Comparison of ENCODE assay signal across 8 cellular contexts in the genomic region with DNA sequence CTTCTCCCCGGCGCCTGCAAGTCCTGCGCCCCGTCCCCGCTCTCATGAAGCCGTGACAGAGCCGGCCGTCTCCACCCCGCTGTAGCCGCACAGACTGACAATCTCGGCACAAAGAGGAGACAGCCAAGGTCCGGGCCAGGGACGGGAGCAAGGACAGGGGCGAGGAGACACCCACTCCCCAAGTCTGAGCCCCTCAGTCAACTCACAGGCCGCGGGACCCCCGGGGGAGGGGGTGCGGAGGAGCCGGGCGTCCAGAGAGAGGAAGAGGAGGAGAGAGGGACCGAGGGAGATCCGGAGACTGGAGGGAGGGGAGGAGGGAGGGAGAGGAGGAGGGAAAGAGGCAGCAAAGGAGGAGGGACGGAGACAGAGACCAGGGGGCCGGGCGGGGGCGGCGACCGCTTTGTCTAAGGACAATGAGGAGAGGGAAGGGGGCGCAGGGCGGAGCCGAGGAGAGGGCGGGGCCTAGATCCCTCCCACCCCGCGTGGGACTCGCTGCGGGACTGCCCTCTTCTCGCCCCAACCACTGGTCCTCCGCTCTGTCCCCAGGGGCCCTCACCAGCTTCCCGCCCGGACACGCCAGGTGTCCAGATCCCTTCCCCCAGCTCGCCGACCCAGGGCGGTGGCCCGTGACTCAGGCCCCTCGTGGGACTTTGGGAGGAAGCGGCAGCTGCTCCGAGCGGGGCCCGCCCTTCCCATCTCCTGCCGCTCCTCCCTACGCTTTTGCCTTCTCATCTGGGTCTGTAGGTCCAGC. TPM values are rescaled to one million over a fixed set of nuclear protein-coding genes. Genes with fewer than 3 reads are reported as not detected.
DNase-seq lines count a peak whose midpoint lies in the region; ATAC-seq lines count a peak whose summit lies in the region.

No MANE protein-coding gene starts in this region.

- no peaks in the 10 kb centered on the region for H3K27me3 ChIP-seq in BLaER1 treated with 17β-estradiol and CSF1 and Interleukin-3, amounts not matched to agents 10 nM and 100 nM
- H3K27me3 ChIP-seq in mesendoderm (ENCODE audit: insufficient read depth, low read length, poor library complexity), result no peaks in the 10 kb centered on the region

- peaks cover 43% of the 10 kb centered on the region for H3K79me2 ChIP-seq in mesendoderm (ENCODE audit: control insufficient read depth, insufficient read depth, low read length)

- H3K27me3 Mint-ChIP-seq in effector memory CD8-positive, alpha-beta T cell, result no peaks in the 10 kb centered on the region

- H3K9ac ChIP-seq in BLaER1 treated with 17β-estradiol and CSF1 and Interleukin-3, amounts not matched to agents 10 nM and 100 nM, result peak overlapping the region; percentile 91 to 100 (median 99)
- H3K9ac ChIP-seq in mesendoderm (ENCODE audit: low read length), result peak overlapping the region; percentile 93

- H4K8ac ChIP-seq in mesendoderm (ENCODE audit: low read depth, low read length), result no peak overlapping the region

- H3K27ac Mint-ChIP-seq in effector memory CD8-positive, alpha-beta T cell, result peak overlapping the region; percentile 96 to 98

- H3K4me1 ChIP-seq in BLaER1 treated with 17β-estradiol and CSF1 and Interleukin-3, amounts not matched to agents 10 nM and 100 nM, result peaks cover 29 to 39% (median 35%) of the 10 kb centered on the region in 10 experiments
- H3K4me1 ChIP-seq in mesendoderm (ENCODE audit: control insufficient read depth, low read depth, low read length), result peaks cover 26% of the 10 kb centered on the region

- peak overlapping the region; percentile 100 for H3K56ac ChIP-seq in mesendoderm (ENCODE audit: low read length)

- DNase-seq in HPDE6-E6E7 (ENCODE audit: extremely low spot score), result peak; percentile 93
- peak; percentile 80 for DNase-seq in NCI-H82 treated with DMSO at 0.1 percent for 48 hours (lab: John Stamatoyannopoulos, UW; ENCODE audit: unreplicated experiment)
- peak; percentile 91 for DNase-seq in activated CD8-positive, alpha-beta memory T cell treated with anti-CD3 and anti-CD28 coated beads for 24 hours
- peak; percentile 48 to 49 (median 48) for DNase-seq in effector memory CD8-positive, alpha-beta T cell
- peak; percentile 95 for DNase-seq in mesendoderm
- DNase-seq in stimulated activated CD8-positive, alpha-beta memory T cell treated with anti-CD3 and anti-CD28 coated beads, Interleukin-12 subunit alpha, Interleukin-12 subunit beta, amount 100 ng/mL, for 4 hours (ENCODE audit: low read depth), result peak; percentile 66

- H2AK5ac ChIP-seq in mesendoderm (ENCODE audit: low read length), result no peak overlapping the region

- H4K20me1 ChIP-seq in BLaER1 treated with 17β-estradiol and CSF1 and Interleukin-3, amounts not matched to agents 10 nM and 100 nM, result peaks cover 14 to 38% (median 29%) of the 10 kb centered on the region in 11 experiments; a peak in 21 of 22 replicates

- peak overlapping the region; percentile 83 to 100 (median 96) for H3K4me3 ChIP-seq in BLaER1 treated with 17β-estradiol and CSF1 and Interleukin-3, amounts not matched to agents 10 nM and 100 nM
- peak overlapping the region; percentile 84 for H3K4me3 ChIP-seq in mesendoderm (ENCODE audit: low read length)

- H3K79me1 ChIP-seq in mesendoderm (ENCODE audit: low read length), result peaks cover 26% of the 10 kb centered on the region

- peak overlapping the region; percentile 87 to 97 for H3K4me3 Mint-ChIP-seq in effector memory CD8-positive, alpha-beta T cell

- H2BK5ac ChIP-seq in mesendoderm (ENCODE audit: low read length), result peak overlapping the region; percentile 69

- peak overlapping the region; percentile 72 for H3K23ac ChIP-seq in mesendoderm (ENCODE audit: low read length)

- WGBS in mesendoderm (ENCODE audit: extremely low coverage, insufficient coverage, low lambda C conversion rate), result no CpG with 5 or more reads among the region's 52 CpGs

- peak overlapping the region; percentile 74 for H3K4ac ChIP-seq in mesendoderm (ENCODE audit: low read depth, low read length)

- peak; percentile 49 for ATAC-seq in GM19395 (IDR thresholded peaks at IDR 0.05; ENCODE audit: unreplicated experiment)
- peak; percentile 19 for ATAC-seq in effector memory CD8-positive, alpha-beta T cell (replicated peaks)

- H3K4me1 Mint-ChIP-seq in effector memory CD8-positive, alpha-beta T cell (ENCODE audit: low read depth in 2 of 2), result peaks cover 49 to 71% of the 10 kb centered on the region in 2 donors

- H3K4me2 ChIP-seq in BLaER1 treated with 17β-estradiol and CSF1 and Interleukin-3, amounts not matched to agents 10 nM and 100 nM, result peak overlapping the region; percentile 97 to 100 (median 99)
- peak overlapping the region; percentile 59 for H3K4me2 ChIP-seq in mesendoderm (ENCODE audit: low read length)

- peaks cover 29% of the 10 kb centered on the region for H3K36me3 Mint-ChIP-seq in effector memory CD8-positive, alpha-beta T cell (ENCODE audit: insufficient read depth)

- no peak overlapping the region for H2BK15ac ChIP-seq in mesendoderm (replicated peaks; ENCODE audit: low read depth)

- H3K9me3 Mint-ChIP-seq in effector memory CD8-positive, alpha-beta T cell, result no peaks in the 10 kb centered on the region

- peaks cover 6 to 31% (median 27%) of the 10 kb centered on the region in 11 experiments; a peak in 20 of 22 replicates for H3K36me3 ChIP-seq in BLaER1 treated with 17β-estradiol and CSF1 and Interleukin-3, amounts not matched to agents 10 nM and 100 nM
- peaks cover 2% of the 10 kb centered on the region for H3K36me3 ChIP-seq in mesendoderm (ENCODE audit: control insufficient read depth, insufficient read depth, low read length)

- no peaks in the 10 kb centered on the region for H3K9me3 ChIP-seq in BLaER1 treated with 17β-estradiol and CSF1 and Interleukin-3, amounts not matched to agents 10 nM and 100 nM (replicated peaks in 1 of 11)

- H3K27ac ChIP-seq in BLaER1 treated with 17β-estradiol and CSF1 and Interleukin-3, amounts not matched to agents 10 nM and 100 nM, result peak overlapping the region; percentile 91 to 100 (median 99)
- peak overlapping the region; percentile 87 for H3K27ac ChIP-seq in mesendoderm (ENCODE audit: low read depth, low read length)

- no peak overlapping the region for H4K5ac ChIP-seq in mesendoderm (ENCODE audit: low read length)

- H3K18ac ChIP-seq in mesendoderm (ENCODE audit: low read length), result peak overlapping the region; percentile 63

- no peak overlapping the region for H2BK120ac ChIP-seq in mesendoderm (ENCODE audit: low read depth, low read length)

RNA-seq across cellular contexts. Expression of gene PPP1R18, which starts 0.6 kb away (rescaled TPM):
- 32.4 TPM for polyA plus RNA-seq in mesendoderm (2013, experiment 1 of 2)
- 33.3 TPM for polyA plus RNA-seq in mesendoderm (2013, experiment 2 of 2)

RNA-seq across cellular contexts. Expression of gene NRM, which starts 3.7 kb away (rescaled TPM):
- 49.8 TPM for polyA plus RNA-seq in mesendoderm (2013, experiment 1 of 2)
- 49.7 TPM for polyA plus RNA-seq in mesendoderm (2013, experiment 2 of 2)

RNA-seq across cellular contexts. Expression of gene DHX16, which starts 14.3 kb away (rescaled TPM):
- 22.9 TPM for polyA plus RNA-seq in mesendoderm (2013, experiment 1 of 2)
- polyA plus RNA-seq in mesendoderm (2013, experiment 2 of 2), result 23.1 TPM

RNA-seq across cellular contexts. Expression of gene MDC1, which starts 30.0 kb away (rescaled TPM):
- polyA plus RNA-seq in mesendoderm (2013, experiment 1 of 2), result 30.4 TPM
- polyA plus RNA-seq in mesendoderm (2013, experiment 2 of 2), result 29.4 TPM

RNA-seq across cellular contexts. Expression of gene TUBB, which starts 33.1 kb away (rescaled TPM):
- 1,956 TPM for polyA plus RNA-seq in mesendoderm (2013, experiment 1 of 2)
- polyA plus RNA-seq in mesendoderm (2013, experiment 2 of 2), result 1,954 TPM

Comparison
In these comparisons a context has a peak if more than half of its experiments do, and no peak if none do; other contexts are left out.
1. Peak in every context shown above with its lines: DNase-seq, ATAC-seq, H3K4me3 ChIP-seq and H3K27ac ChIP-seq.